1 cellular context compared by ENCODE assay signal in genomic region chr7:144399946-144400345, GRCh38.
TF ChIP-seq lines count a peak whose summit lies in the region.

No MANE protein-coding gene starts in this region.

TF ChIP-seq in WTC11, 78 proteins besides CTCF, POLR2A, EP300 and RAD21 (continued from another document):
- TF ChIP-seq ZNF532 (CRISPR knock-in tag; IDR thresholded peaks at IDR 0.05; ENCODE audit: borderline replicate concordance) (no peak), PRDM15 (CRISPR knock-in tag; IDR thresholded peaks at IDR 0.05) (no peak), NR2C2 (CRISPR knock-in tag; IDR thresholded peaks at IDR 0.05) (no peak), ZNF671 (CRISPR knock-in tag; IDR thresholded peaks at IDR 0.05) (no peak), ZNF263 (CRISPR knock-in tag; IDR thresholded peaks at IDR 0.05; ENCODE audit: low read depth) (no peak), E2F5 (CRISPR knock-in tag; IDR thresholded peaks at IDR 0.05) (no peak), NFYB (CRISPR knock-in tag; conservative IDR thresholded peaks at IDR 0.05; ENCODE audit: low read depth) (no peak), ZNF512 (CRISPR knock-in tag; IDR thresholded peaks at IDR 0.05; ENCODE audit: borderline replicate concordance) (no peak)
